Comparison of ENCODE assay signal across 20 cellular contexts in the genomic region with DNA sequence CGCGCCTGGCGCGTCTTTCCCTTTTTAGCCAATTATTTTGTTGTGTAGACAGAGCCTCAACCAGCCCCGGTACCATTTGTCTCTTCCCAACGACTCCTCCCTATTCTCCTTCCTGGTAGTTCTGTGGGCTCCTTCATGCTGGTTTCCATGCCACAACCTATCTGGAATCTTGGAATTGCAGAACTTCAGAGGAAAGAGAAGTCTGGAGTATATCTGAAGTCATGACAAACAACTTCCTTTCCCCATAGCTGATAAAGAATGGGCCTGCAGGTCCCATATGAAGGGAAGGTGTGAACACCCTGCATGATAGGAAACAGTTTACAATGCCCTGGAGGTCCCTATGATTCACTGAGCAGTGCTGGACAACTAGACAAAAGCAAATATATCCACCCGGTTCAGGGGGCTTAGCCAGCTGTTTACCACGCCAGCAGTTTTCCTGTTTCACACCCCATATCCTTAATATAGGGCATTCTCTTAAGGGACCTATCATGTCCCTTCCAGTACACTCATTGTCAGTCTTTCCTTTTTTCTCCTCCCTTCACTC. TPM values are rescaled to one million over a fixed set of nuclear protein-coding genes. Genes with fewer than 3 reads are reported as not detected.
DNase-seq lines count a peak whose midpoint lies in the region; ATAC-seq lines count a peak whose summit lies in the region.
"Had no signal": no experiment of that assay in that cellular context is flagged by ENCODE, and none has a peak within 500 bp of the region (broad histone marks: within the 10 kb centered on the region; RNA-seq: fewer than 3 reads in every experiment).

No MANE protein-coding gene starts in this region.

- H3K27me3 Mint-ChIP-seq in activated CD4-positive, alpha-beta T cell treated with anti-CD3 and anti-CD28 coated beads, Interleukin-2, amount 10 ng/mL, durations not matched to agents 7 days and 5 days = no peaks in the 10 kb centered on the region
- H3K27me3 Mint-ChIP-seq in central memory CD8-positive, alpha-beta T cell = no peaks in the 10 kb centered on the region

- POLR2A ChIA-PET in activated CD4-positive, alpha-beta T cell treated with anti-CD3 and anti-CD28 coated beads, Interleukin-2, amount 10 ng/mL, durations not matched to agents 7 days and 5 days (lab: Charles Lee) = no interaction called here

- peaks cover 2% of the 10 kb centered on the region for H3K9me3 Mint-ChIP-seq in activated CD4-positive, alpha-beta T cell treated with anti-CD3 and anti-CD28 coated beads, Interleukin-2, amount 10 ng/mL, durations not matched to agents 7 days and 5 days
- no peaks in the 10 kb centered on the region for H3K9me3 Mint-ChIP-seq in central memory CD8-positive, alpha-beta T cell

- peaks cover 14% of the 10 kb centered on the region for H3K4me1 ChIP-seq in Karpas-422 (ENCODE audit: low read length)
- H3K4me1 ChIP-seq in trophoblast cell (ENCODE audit: control insufficient read depth in 1 of 2, insufficient read depth in 2 of 2, low read length in 2 of 2) = peaks cover 3 to 11% of the 10 kb centered on the region in 2 experiments

- H3K79me2 ChIP-seq in Karpas-422 (ENCODE audit: low read length) = no peaks in the 10 kb centered on the region
- H3K79me2 ChIP-seq in trophoblast cell (ENCODE audit: control insufficient read depth, insufficient read depth, low read length, poor library complexity) = no peaks in the 10 kb centered on the region

- H3K14ac ChIP-seq in trophoblast cell (ENCODE audit: low read length) = no peak overlapping the region

- no peak overlapping the region for H3K4me2 ChIP-seq in Karpas-422 (ENCODE audit: low read depth, low read length, poor library complexity, severe bottlenecking)
- peak overlapping the region; percentile 27 for H3K4me2 ChIP-seq in trophoblast cell (ENCODE audit: low read length)

- peak overlapping the region; percentile 58 for H3K27ac Mint-ChIP-seq in activated CD4-positive, alpha-beta T cell treated with anti-CD3 and anti-CD28 coated beads, Interleukin-2, amount 10 ng/mL, durations not matched to agents 7 days and 5 days
- peak overlapping the region; percentile 94 for H3K27ac Mint-ChIP-seq in central memory CD8-positive, alpha-beta T cell (ENCODE audit: low read depth)

- no peak overlapping the region for H3K23ac ChIP-seq in trophoblast cell (ENCODE audit: low read length)

- H3K4me3 ChIP-seq in Karpas-422 (ENCODE audit: low read length) (no peak overlapping the region), trophoblast cell (ENCODE audit: low read depth, low read length) (no peak overlapping the region)

- H3K36me3 Mint-ChIP-seq in activated CD4-positive, alpha-beta T cell treated with anti-CD3 and anti-CD28 coated beads, Interleukin-2, amount 10 ng/mL, durations not matched to agents 7 days and 5 days (ENCODE audit: low read depth) = peaks cover 10% of the 10 kb centered on the region
- H3K36me3 Mint-ChIP-seq in central memory CD8-positive, alpha-beta T cell (ENCODE audit: insufficient read depth) = peaks cover 4% of the 10 kb centered on the region

- H3K36me3 ChIP-seq in Karpas-422 (ENCODE audit: insufficient read depth, low read length) = no peaks in the 10 kb centered on the region
- no peaks in the 10 kb centered on the region for H3K36me3 ChIP-seq in trophoblast cell (ENCODE audit: control insufficient read depth in 1 of 2, insufficient read depth in 2 of 2, low read length in 2 of 2)

- no peak for DNase-seq in activated CD4-positive, alpha-beta T cell treated with anti-CD3 and anti-CD28 coated beads, Interleukin-2, amount 10 ng/mL, durations not matched to agents 7 days and 5 days
- no peak for DNase-seq in activated CD4-positive, alpha-beta T cell treated with anti-CD3 and anti-CD28 coated beads, Interleukin-2, amount 50 U/mL, for 4 hours
- peak; percentile 19 for DNase-seq in Karpas-422
- no peak for DNase-seq in central memory CD8-positive, alpha-beta T cell (ENCODE audit: low spot score in 2 of 2)
- peak; percentile 51 to 79 for DNase-seq in trophoblast cell
- DNase-seq in putamen (ENCODE audit: low spot score) = no peak
- no peak for DNase-seq in NCI-H748 treated with DMSO at 0.1 percent for 48 hours (lab: John Stamatoyannopoulos, UW)
- no peak for DNase-seq in T-helper 9 cell
- DNase-seq: activated CD4-positive, CD25-positive, alpha-beta regulatory T cell treated with anti-CD3 and anti-CD28 coated beads, Interleukin-2, amount 50 U/mL, for 72 hours; activated T-cell treated with anti-CD3 and anti-CD28 coated beads for 4 hours; amniotic stem cell; C1 segment of cervical spinal cord; DMS79 treated with DMSO at 0.1 percent for 48 hours; head of caudate nucleus; NCI-H1694 treated with DMSO at 0.1 percent for 48 hours; stimulated activated naive CD4-positive, alpha-beta T cell treated with Interleukin-2 at 50 U/mL for 16 hours had no signal

- CTCF ChIA-PET in activated CD4-positive, alpha-beta T cell treated with anti-CD3 and anti-CD28 coated beads, Interleukin-2, amount 10 ng/mL, durations not matched to agents 7 days and 5 days (lab: Charles Lee) = interaction anchor here (1.3 kb wide), 1 partner anchor 54 kb away, joined by 3 read pairs; no protein-coding TSS in a partner anchor

- no peak overlapping the region for H2BK5ac ChIP-seq in trophoblast cell (ENCODE audit: low read depth, low read length, poor library complexity)

- H3K9me3 ChIP-seq in Karpas-422 (ENCODE audit: low read length) (no peaks in the 10 kb centered on the region), trophoblast cell (ENCODE audit: insufficient read depth, low read depth, low read length) (no peaks in the 10 kb centered on the region)

- H4K12ac ChIP-seq in trophoblast cell (ENCODE audit: low read depth, low read length) = no peak overlapping the region

- no peaks in the 10 kb centered on the region for H3K27me3 ChIP-seq in Karpas-422 (ENCODE audit: low read length)
- no peaks in the 10 kb centered on the region for H3K27me3 ChIP-seq in trophoblast cell (ENCODE audit: insufficient read depth, low read length)

- no peak overlapping the region for H3K18ac ChIP-seq in trophoblast cell (ENCODE audit: low read length)

- H3K9ac ChIP-seq in Karpas-422 (ENCODE audit: low read length) (no peak overlapping the region), trophoblast cell (ENCODE audit: low read length) (no peak overlapping the region)

- no peaks in the 10 kb centered on the region for H3K9me2 ChIP-seq in Karpas-422 (replicated peaks; ENCODE audit: insufficient read depth, low read length)

- H3K4ac ChIP-seq in trophoblast cell (ENCODE audit: low read depth, low read length) = no peak overlapping the region

- WGBS in trophoblast cell (ENCODE audit: extremely low coverage, insufficient coverage, insufficient read length) = no CpG with 5 or more reads among the region's 8 CpGs

- H2AFZ ChIP-seq in Karpas-422 (ENCODE audit: low read length) (no peak overlapping the region), trophoblast cell (ENCODE audit: insufficient read depth, low read length, poor library complexity) (no peak overlapping the region)

- no peak overlapping the region for H2AK5ac ChIP-seq in trophoblast cell (ENCODE audit: low read length)

- no peak overlapping the region for H3K4me3 Mint-ChIP-seq in activated CD4-positive, alpha-beta T cell treated with anti-CD3 and anti-CD28 coated beads, Interleukin-2, amount 10 ng/mL, durations not matched to agents 7 days and 5 days
- no peak overlapping the region for H3K4me3 Mint-ChIP-seq in central memory CD8-positive, alpha-beta T cell

- no peak overlapping the region for H4K91ac ChIP-seq in trophoblast cell (ENCODE audit: low read depth, low read length)

- ATAC-seq in central memory CD8-positive, alpha-beta T cell (replicated peaks; ENCODE audit: extremely low read depth, poor library complexity, severe bottlenecking) = no peak

- H4K20me1 ChIP-seq in Karpas-422 (ENCODE audit: insufficient read depth, low read depth, low read length) = no peaks in the 10 kb centered on the region

- H2BK120ac ChIP-seq in trophoblast cell (ENCODE audit: insufficient read depth, low read length, poor library complexity) = no peak overlapping the region

- no peak overlapping the region for H4K8ac ChIP-seq in trophoblast cell (ENCODE audit: low read depth, low read length)

- H3K27ac ChIP-seq in Karpas-422 (ENCODE audit: low read length) = no peak overlapping the region
- no peak overlapping the region for H3K27ac ChIP-seq in trophoblast cell (ENCODE audit: low read depth, low read length)

- H3K4me1 Mint-ChIP-seq in activated CD4-positive, alpha-beta T cell treated with anti-CD3 and anti-CD28 coated beads, Interleukin-2, amount 10 ng/mL, durations not matched to agents 7 days and 5 days = peaks cover 67% of the 10 kb centered on the region
- peaks cover 43% of the 10 kb centered on the region for H3K4me1 Mint-ChIP-seq in central memory CD8-positive, alpha-beta T cell

- H3K79me1 ChIP-seq in trophoblast cell (ENCODE audit: low read length) = peaks cover 7% of the 10 kb centered on the region

- no peak overlapping the region for H2BK12ac ChIP-seq in trophoblast cell (ENCODE audit: low read length)

RNA-seq across cellular contexts. Expression of a gene that starts 19.4 kb away (rescaled TPM):
- total RNA-seq in activated CD4-positive, alpha-beta T cell treated with anti-CD3 and anti-CD28 coated beads, Interleukin-2, amount 10 ng/mL, durations not matched to agents 7 days and 5 days = not detected
- total RNA-seq in Karpas-422 (2014; rRNA removed; shearing (Covaris generic); ENCODE audit: low replicate concordance) = not detected in 2 replicates
- polyA plus RNA-seq in trophoblast cell (2013) = not detected in 2 replicates
- total RNA-seq: A673, cardiac septum, M059J, NCI-H460 had no signal

RNA-seq across cellular contexts. Expression of a gene that starts 50.1 kb away (rescaled TPM):
- total RNA-seq in activated CD4-positive, alpha-beta T cell treated with anti-CD3 and anti-CD28 coated beads, Interleukin-2, amount 10 ng/mL, durations not matched to agents 7 days and 5 days = 1,000 to 10,000 TPM; 9,113 to 9,418 TPM
- total RNA-seq in Karpas-422 (2014; rRNA removed; shearing (Covaris generic); ENCODE audit: low replicate concordance) = 2,363 and 3,856 TPM in 2 replicates
- 2,127 and 2,260 TPM in 2 replicates for polyA plus RNA-seq in trophoblast cell (2013)

Comparison
In these comparisons a context has a peak if more than half of its experiments do, and no peak if none do; other contexts are left out.
1. DNase-seq: peak in Karpas-422 (single experiment) and trophoblast cell (2 of 2); none in activated CD4-positive, alpha-beta T cell treated with anti-CD3 and anti-CD28 coated beads, Interleukin-2, amount 10 ng/mL, durations not matched to agents 7 days and 5 days (single experiment), activated CD4-positive, alpha-beta T cell treated with anti-CD3 and anti-CD28 coated beads, Interleukin-2, amount 50 U/mL, for 4 hours (0 of 2), central memory CD8-positive, alpha-beta T cell (0 of 2), putamen (single experiment), NCI-H748 treated with DMSO at 0.1 percent for 48 hours (single experiment) and T-helper 9 cell (single experiment).